26 cellular contexts compared by ENCODE assay signal in the genomic region with DNA sequence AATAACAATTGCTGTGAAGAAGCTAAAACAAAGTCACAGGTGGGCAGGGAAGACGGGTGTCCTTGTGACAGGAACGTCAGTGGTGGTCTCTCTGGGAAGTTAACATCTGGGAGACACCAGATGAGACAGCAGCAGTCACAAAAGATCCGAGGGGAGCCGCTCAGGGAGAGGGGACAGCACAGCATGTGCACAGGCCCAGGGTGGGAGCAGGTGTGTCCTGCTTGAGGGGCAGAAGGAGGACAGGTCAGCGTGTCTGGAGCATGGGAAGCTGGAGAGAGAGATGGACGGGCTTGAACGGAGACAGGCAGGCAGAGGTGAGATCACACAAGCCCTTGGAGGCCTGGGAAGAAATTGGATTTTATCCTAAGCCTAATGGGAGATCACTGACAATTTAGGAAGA.
"Had no signal": no experiment of that assay in that cellular context is flagged by ENCODE, and none has a peak within 500 bp of the region (broad histone marks: within the 10 kb centered on the region; RNA-seq: fewer than 3 reads in every experiment).

No MANE protein-coding gene starts in this region.

- H3K9me3 Mint-ChIP-seq: activated CD4-positive, alpha-beta memory T cell treated with anti-CD3 and anti-CD28 coated beads for 36 hours; activated CD4-positive, alpha-beta T cell treated with anti-CD3 and anti-CD28 coated beads, Interleukin-2, amount 10 ng/mL, durations not matched to agents 7 days and 5 days; central memory CD8-positive, alpha-beta T cell; WTC11 had no signal

- H3K4me3 ChIP-seq: ascending aorta, body of pancreas, Peyer's patch, SJCRH30 had no signal

- H3K4me3 Mint-ChIP-seq: activated CD4-positive, alpha-beta memory T cell treated with anti-CD3 and anti-CD28 coated beads for 36 hours; activated CD4-positive, alpha-beta T cell treated with anti-CD3 and anti-CD28 coated beads, Interleukin-2, amount 10 ng/mL, durations not matched to agents 7 days and 5 days; central memory CD8-positive, alpha-beta T cell; T-helper 17 cell; WTC11 had no signal

- H3K27me3 ChIP-seq: ascending aorta, body of pancreas, Peyer's patch, SJCRH30 had no signal

- H3K27ac ChIP-seq: ascending aorta, body of pancreas, Peyer's patch, RWPE1 had no signal

- ATAC-seq: body of pancreas, T-helper 17 cell, WTC11 had no signal

- H3K36me3 Mint-ChIP-seq: activated CD4-positive, alpha-beta memory T cell treated with anti-CD3 and anti-CD28 coated beads for 36 hours; WTC11 had no signal

- H3K4me1 ChIP-seq: ascending aorta, body of pancreas, Peyer's patch had no signal

- H3K9me3 ChIP-seq: ascending aorta, body of pancreas, Peyer's patch, SJCRH30 had no signal

- H3K36me3 ChIP-seq: ascending aorta, Peyer's patch, SJCRH30 had no signal

- DNase-seq: activated CD4-positive, alpha-beta memory T cell treated with anti-CD3 and anti-CD28 coated beads for 36 hours; activated CD4-positive, alpha-beta T cell treated with anti-CD3 and anti-CD28 coated beads, Interleukin-2, amount 10 ng/mL, durations not matched to agents 7 days and 5 days; activated CD4-positive, CD25-positive, alpha-beta regulatory T cell treated with anti-CD3 and anti-CD28 coated beads, Interleukin-2, amount 50 U/mL, for 72 hours; activated CD8-positive, alpha-beta memory T cell treated with anti-CD3 and anti-CD28 coated beads, Interleukin-2, amount 50 U/mL, for 4 hours; activated naive CD4-positive, alpha-beta T cell treated with anti-CD3 and anti-CD28 coated beads, Interleukin-2, amount 50 U/mL, for 16 hours; activated T-cell treated with anti-CD3 and anti-CD28 coated beads, Interleukin-2, amount 50 U/mL, for 1 hour; amniotic stem cell; body of pancreas; KG1; NCI-H1092; NCI-H1694; NCI-H2029; NCI-H2107; NCI-H2171 treated with DMSO at 0.1 percent for 48 hours; NCI-H226; NCI-H526; NCI-H774; Peyer's patch; Right ventricle myocardium superior; SJCRH30; T-helper 17 cell; T-helper 9 cell had no signal

- H3K27ac Mint-ChIP-seq: activated CD4-positive, alpha-beta memory T cell treated with anti-CD3 and anti-CD28 coated beads for 36 hours; activated CD4-positive, alpha-beta T cell treated with anti-CD3 and anti-CD28 coated beads, Interleukin-2, amount 10 ng/mL, durations not matched to agents 7 days and 5 days; T-helper 17 cell; WTC11 had no signal

- H3K4me1 Mint-ChIP-seq: activated CD4-positive, alpha-beta T cell treated with anti-CD3 and anti-CD28 coated beads, Interleukin-2, amount 10 ng/mL, durations not matched to agents 7 days and 5 days; central memory CD8-positive, alpha-beta T cell had no signal
